ENCODE assay signal across 1 cellular context in the genomic region with DNA sequence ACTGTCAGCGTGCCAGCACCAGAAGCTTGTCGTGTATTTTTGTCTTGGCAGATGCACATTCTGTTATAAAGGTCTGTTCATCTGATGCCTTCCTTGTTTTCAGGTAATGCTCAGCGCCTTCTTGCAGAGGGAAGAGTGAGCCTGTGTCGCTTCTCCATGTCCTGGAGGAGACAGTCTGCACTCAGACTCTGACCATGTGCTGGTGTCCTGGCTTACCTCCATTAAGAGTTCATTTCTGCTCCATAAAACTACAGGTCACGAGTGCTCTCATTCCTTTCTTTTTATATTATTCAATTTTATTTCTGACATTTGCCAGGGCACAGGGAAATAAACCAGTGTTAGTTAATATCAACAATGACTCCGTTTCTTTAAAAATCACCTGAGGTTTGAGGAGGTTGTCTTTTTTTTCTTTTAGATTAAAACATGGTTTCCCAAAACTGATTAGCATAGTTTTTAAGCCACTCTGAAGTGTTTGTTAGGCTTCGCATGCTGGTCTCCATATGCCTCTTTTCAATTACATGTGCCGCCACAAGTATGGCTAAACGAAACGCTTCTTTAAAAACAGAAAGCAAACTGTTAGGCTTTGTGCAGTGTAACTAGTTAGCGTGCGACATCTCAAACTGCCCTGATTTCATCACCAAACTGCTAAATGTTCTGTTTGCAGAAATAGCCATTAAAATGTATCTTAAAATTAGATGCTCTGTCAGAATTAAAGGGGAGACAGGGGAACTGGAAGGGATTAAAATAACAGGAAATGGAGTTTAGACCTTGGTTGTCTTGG.
TF ChIP-seq lines count a peak whose summit lies in the region.

No MANE protein-coding gene starts in this region.

TF ChIP-seq in H1, 55 proteins besides CTCF, POLR2A, EP300 and RAD21 (continued from another document):
- no peak for TF ChIP-seq CTBP2 (IDR thresholded peaks at IDR 0.05; ENCODE audit: borderline replicate concordance, insufficient read depth, insufficient read length, low read length)
- TF ChIP-seq TCF12 (IDR thresholded peaks at IDR 0.05; ENCODE audit: low read depth, low read length), result no peak
- no peak for TF ChIP-seq KDM5A (IDR thresholded peaks at IDR 0.05; ENCODE audit: low read length)
- TF ChIP-seq TBP (IDR thresholded peaks at IDR 0.05; ENCODE audit: low read depth, low read length), result no peak
- no peak for TF ChIP-seq HDAC2 (IDR thresholded peaks at IDR 0.05; ENCODE audit: borderline replicate concordance in 1 of 2, low read depth in 2 of 2, low read length in 2 of 2)
- no peak for TF ChIP-seq EZH2 (IDR thresholded peaks at IDR 0.05; ENCODE audit: low read depth, low read length, severe bottlenecking)
- TF ChIP-seq SIX5 (IDR thresholded peaks at IDR 0.05; ENCODE audit: low read depth, low read length), result no peak
- no peak for TF ChIP-seq ASH2L (IDR thresholded peaks at IDR 0.05; ENCODE audit: low read length)
- no peak for TF ChIP-seq GTF2F1 (IDR thresholded peaks at IDR 0.05; ENCODE audit: borderline replicate concordance, low read depth, low read length)
